ENCODE assay signal across 8 cellular contexts in the genomic region with DNA sequence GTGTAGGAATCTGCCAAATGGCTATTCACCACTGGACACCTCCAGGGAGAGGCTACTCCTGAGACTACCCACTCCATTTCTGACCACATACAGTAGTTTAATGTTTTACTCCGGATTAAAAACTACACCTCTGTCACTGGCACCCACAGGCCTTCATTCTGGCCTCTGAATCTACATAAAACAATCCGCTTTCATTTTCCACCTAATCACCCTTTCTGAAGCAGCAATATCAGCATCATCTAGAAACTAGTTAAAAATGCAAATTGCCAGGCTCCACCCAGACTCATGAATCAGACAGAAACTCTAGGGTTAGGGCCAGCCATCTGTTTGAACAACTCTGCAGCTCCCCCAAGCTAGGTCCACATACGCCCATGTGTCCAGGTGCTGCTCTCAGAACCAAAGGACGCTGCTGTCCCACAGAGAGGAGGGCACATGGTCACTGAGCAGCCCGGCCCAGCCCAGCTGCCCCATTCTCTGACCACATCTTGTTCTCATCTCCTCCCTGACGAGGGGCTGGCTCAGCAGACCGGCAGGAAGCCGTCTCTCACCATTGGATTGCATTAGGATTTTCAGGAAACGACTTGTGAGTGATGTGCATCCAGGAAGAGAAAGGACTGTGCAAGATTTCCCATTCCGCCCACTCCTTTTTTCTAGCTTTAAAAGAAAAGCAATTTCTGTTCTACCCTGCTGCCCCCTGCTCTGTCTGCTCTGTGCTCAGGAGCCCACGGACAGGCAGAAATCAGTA. TPM values are rescaled to one million over a fixed set of nuclear protein-coding genes. Genes with fewer than 3 reads are reported as not detected.
DNase-seq lines count a peak whose midpoint lies in the region; ATAC-seq and TF ChIP-seq lines count a peak whose summit lies in the region.

No MANE protein-coding gene starts in this region.

- H3K9me2 ChIP-seq in GM23338 (ENCODE audit: insufficient read depth) (no peaks in the 10 kb centered on the region), OCI-LY7 (ENCODE audit: insufficient read depth, low read length) (no peaks in the 10 kb centered on the region)

- H4K20me1 ChIP-seq in GM23338 (replicated peaks; ENCODE audit: insufficient read depth) (peaks cover 3% of the 10 kb centered on the region; the same call in 1 of the 2 replicates), OCI-LY7 (ENCODE audit: insufficient read depth, low read length) (no peaks in the 10 kb centered on the region)

- H3K4me3 Mint-ChIP-seq in GM23338, result no peak overlapping the region; the same call in 2 of the 3 replicates
- H3K4me3 Mint-ChIP-seq in stimulated activated naive B cell treated with anti-CD40 and anti-IgM and Interleukin-4, amounts not matched to agents 10 μg/mL and 1 μg/mL and 100 μg/mL, for 72 hours, result peak overlapping the region; percentile 49 to 50

- no peaks in the 10 kb centered on the region for H3K27me3 Mint-ChIP-seq in GM23338 (ENCODE audit: insufficient read depth, low read depth, poor library complexity)
- H3K27me3 Mint-ChIP-seq in stimulated activated naive B cell treated with anti-CD40 and anti-IgM and Interleukin-4, amounts not matched to agents 10 μg/mL and 1 μg/mL and 100 μg/mL, for 72 hours, result no peaks in the 10 kb centered on the region

- peak; percentile 31; the same call in 1 of the 3 replicates for ATAC-seq in GM23338
- ATAC-seq in left lung, result peak; percentile 69
- peak; percentile 97 to 98 for ATAC-seq in stimulated activated naive B cell treated with anti-CD40 and anti-IgM and Interleukin-4, amounts not matched to agents 10 μg/mL and 1 μg/mL and 100 μg/mL, for 72 hours (replicated peaks)

- peaks cover 4% of the 10 kb centered on the region; the same call in 1 of the 2 replicates for H3K4me1 ChIP-seq in GM23338 (ENCODE audit: insufficient read depth)
- peaks cover 37% of the 10 kb centered on the region for H3K4me1 ChIP-seq in OCI-LY7 (ENCODE audit: insufficient read depth, low read length, poor library complexity, severe bottlenecking)
- peaks cover 36% of the 10 kb centered on the region for H3K4me1 ChIP-seq in adipocyte (ENCODE audit: control insufficient read depth, insufficient read depth, low read length)
- peaks cover 26 to 60% of the 10 kb centered on the region in 2 donors for H3K4me1 ChIP-seq in left lung

- H3K79me2 ChIP-seq in GM23338 (replicated peaks; ENCODE audit: insufficient read depth), result 0 out of 2 replicates have a peak, but pooled peaks cover 7% of the 10 kb centered on the region
- peaks cover 22% of the 10 kb centered on the region; the same call in 1 of the 2 replicates for H3K79me2 ChIP-seq in OCI-LY7 (ENCODE audit: insufficient read depth, low read depth, low read length)

- BruUV-seq in OCI-LY7 (replicated peaks; lab: Mats Ljungman, UMichigan), result no TSS peak

- peak overlapping the region; percentile 8 for H3K4me3 ChIP-seq in GM12875 (ENCODE audit: low read depth, low read length)
- H3K4me3 ChIP-seq in GM23338, result no peak overlapping the region
- H3K4me3 ChIP-seq in OCI-LY7 (ENCODE audit: low read depth, low read length, poor library complexity, severe bottlenecking), result peak overlapping the region; percentile 38
- peak overlapping the region; percentile 33 for H3K4me3 ChIP-seq in adipocyte (ENCODE audit: low read length)
- no peak overlapping the region for H3K4me3 ChIP-seq in left lung

- peak overlapping the region; percentile 22; the same call in 1 of the 2 replicates for H3K27ac Mint-ChIP-seq in GM23338
- H3K27ac Mint-ChIP-seq in stimulated activated naive B cell treated with anti-CD40 and anti-IgM and Interleukin-4, amounts not matched to agents 10 μg/mL and 1 μg/mL and 100 μg/mL, for 72 hours, result peak overlapping the region; percentile 63

- H3K4me2 ChIP-seq in GM23338 (no peak overlapping the region; the same call in 1 of the 2 replicates), OCI-LY7 (ENCODE audit: low read length) (peak overlapping the region; percentile 59)

- H3F3A ChIP-seq in GM23338 (replicated peaks; ENCODE audit: low read depth), result no peaks in the 10 kb centered on the region

- H3K27ac ChIP-seq in GM23338 (ENCODE audit: low read depth) (no peak overlapping the region), OCI-LY7 (ENCODE audit: low read depth, low read length, poor library complexity, severe bottlenecking) (no peak overlapping the region), left lung (peak overlapping the region; percentile 70 to 81), caudate nucleus (ENCODE audit: low read depth, low read length) (no peak overlapping the region)

- DNase-seq in GM23338 (ENCODE audit: low spot score) (no peak), OCI-LY7 (ENCODE audit: low spot score) (peak; percentile 39), adipocyte (ENCODE audit: low read depth) (peak; percentile 68), left lung (peak; percentile 49 to 77), DMS114 treated with DMSO at 0.1 percent for 48 hours (lab: John Stamatoyannopoulos, UW; ENCODE audit: unreplicated experiment) (no peak), caudate nucleus (lab: John Stamatoyannopoulos, UW) (no peak)
- peak; percentile 53 for DNase-seq in stimulated activated naive B cell treated with anti-CD40 and anti-IgM and Interleukin-4, amounts not matched to agents 10 μg/mL and 1 μg/mL and 100 μg/mL, for 72 hours

- TF ChIP-seq CTCF in GM12875 (IDR thresholded peaks at IDR 0.05; ENCODE audit: borderline replicate concordance, insufficient read depth, low read depth, low read length) (no peak), GM23338 (conservative IDR thresholded peaks at IDR 0.05; ENCODE audit: low read depth in 2 of 2) (no peak), OCI-LY7 (conservative IDR thresholded peaks at IDR 0.05; ENCODE audit: low read length) (no peak), left lung (IDR thresholded peaks at IDR 0.05) (no peak)

- peaks cover 15% of the 10 kb centered on the region for H3K4me1 Mint-ChIP-seq in GM23338
- H3K4me1 Mint-ChIP-seq in stimulated activated naive B cell treated with anti-CD40 and anti-IgM and Interleukin-4, amounts not matched to agents 10 μg/mL and 1 μg/mL and 100 μg/mL, for 72 hours, result peaks cover 50 to 91% of the 10 kb centered on the region in 2 donors

- H3K36me3 Mint-ChIP-seq in GM23338 (ENCODE audit: low read depth), result peaks cover 7% of the 10 kb centered on the region
- peaks cover 7 to 19% of the 10 kb centered on the region in 2 donors for H3K36me3 Mint-ChIP-seq in stimulated activated naive B cell treated with anti-CD40 and anti-IgM and Interleukin-4, amounts not matched to agents 10 μg/mL and 1 μg/mL and 100 μg/mL, for 72 hours

- H3K27me3 ChIP-seq in GM23338 (ENCODE audit: insufficient read depth) (no peaks in the 10 kb centered on the region), adipocyte (replicated peaks; ENCODE audit: control insufficient read depth, insufficient read depth, low read length) (no peaks in the 10 kb centered on the region), left lung (no peaks in the 10 kb centered on the region)

- POLR2A ChIA-PET in OCI-LY7 (lab: Charles Lee), result interaction anchor here (0.6 to 1.7 kb wide), 19 partner anchors 9 to 1511 kb away, joined by 3 to 8 read pairs (median 4); no protein-coding TSS in a partner anchor

- intact Hi-C loops in OCI-LY7 (cut with micrococcal nuclease; ENCODE audit: unreplicated experiment) (loop anchor here (1.0 to 2.0 kb wide), 2 partner anchors 34 to 39 kb away; a partner anchor contains a TSS), left lung (cut with DNase I) (no loop called here)

- H2AFZ ChIP-seq in GM23338, result no peak overlapping the region
- peak overlapping the region; percentile 67; the same call in 1 of the 2 replicates for H2AFZ ChIP-seq in OCI-LY7 (ENCODE audit: low read length)

- CTCF ChIA-PET in OCI-LY7 (lab: Charles Lee; ENCODE audit: unreplicated experiment), result no interaction called here

- no peaks in the 10 kb centered on the region for H3K36me3 ChIP-seq in GM23338 (ENCODE audit: insufficient read depth)
- H3K36me3 ChIP-seq in OCI-LY7 (ENCODE audit: insufficient read depth, low read length), result peaks cover 15% of the 10 kb centered on the region
- no peaks in the 10 kb centered on the region for H3K36me3 ChIP-seq in adipocyte (ENCODE audit: control insufficient read depth, insufficient read depth, low read length, severe bottlenecking)
- peaks cover 0 to 15% of the 10 kb centered on the region in 2 donors for H3K36me3 ChIP-seq in left lung

- peak overlapping the region; percentile 51 for H3K9ac ChIP-seq in adipocyte (ENCODE audit: low read length)

- H3K9me3 Mint-ChIP-seq in GM23338, result no peaks in the 10 kb centered on the region
- no peaks in the 10 kb centered on the region for H3K9me3 Mint-ChIP-seq in stimulated activated naive B cell treated with anti-CD40 and anti-IgM and Interleukin-4, amounts not matched to agents 10 μg/mL and 1 μg/mL and 100 μg/mL, for 72 hours

- H3K9me3 ChIP-seq in OCI-LY7 (ENCODE audit: low read length) (no peaks in the 10 kb centered on the region), adipocyte (ENCODE audit: control insufficient read depth, low read length) (no peaks in the 10 kb centered on the region), left lung (no peaks in the 10 kb centered on the region)

TF ChIP-seq in GM23338, 12 proteins besides CTCF, POLR2A, EP300 and RAD21 (continues in another document):
- TF ChIP-seq JUNB (IDR thresholded peaks at IDR 0.05; ENCODE audit: unreplicated experiment) (no peak), STAT1 (IDR thresholded peaks at IDR 0.05; ENCODE audit: unreplicated experiment) (no peak), CREB1 (CRISPR knock-in tag; IDR thresholded peaks at IDR 0.05; ENCODE audit: low read depth) (no peak)

RNA-seq across cellular contexts. Expression of a gene that starts 34.7 kb away (rescaled TPM):
- total RNA-seq in GM23338 (2014; rRNA removed; shearing (Covaris generic)), result 13.2 and 13.3 TPM in 2 replicates
- polyA plus RNA-seq in GM23338 (2016; fragmentation: Nextera tagmentation; extraction: Ambion mirVana), result 9.1 and 10.0 TPM in 2 replicates
- total RNA-seq in OCI-LY7 (2014; rRNA removed; shearing (Covaris generic)), result 19.0 and 24.2 TPM in 2 replicates
- 78.3 and 103 TPM in 2 replicates for total RNA-seq in OCI-LY7 (2022)
- total RNA-seq in left lung, result 10 to 100 TPM; 17.1 to 20.8 TPM

Comparison
In these comparisons a context has a peak if more than half of its experiments do, and no peak if none do; other contexts are left out.
1. H3K4me3 ChIP-seq: peak in GM12875 (single experiment), OCI-LY7 (single experiment) and adipocyte (single experiment); none in GM23338 (single experiment) and left lung (0 of 2).
2. ATAC-seq: peak in every context shown above with its lines; median percentile 98 in stimulated activated naive B cell treated with anti-CD40 and anti-IgM and Interleukin-4, amounts not matched to agents 10 μg/mL and 1 μg/mL and 100 μg/mL, for 72 hours; 69 in left lung; 31 in GM23338.
3. DNase-seq: peak in OCI-LY7 (single experiment), adipocyte (single experiment), left lung (2 of 2) and stimulated activated naive B cell treated with anti-CD40 and anti-IgM and Interleukin-4, amounts not matched to agents 10 μg/mL and 1 μg/mL and 100 μg/mL, for 72 hours (single experiment); none in GM23338 (single experiment), DMS114 treated with DMSO at 0.1 percent for 48 hours (single experiment) and caudate nucleus (0 of 61).
4. H3K27ac ChIP-seq: peak in left lung (2 of 2); none in GM23338 (single experiment), OCI-LY7 (single experiment) and caudate nucleus (single experiment).